2 cellular contexts compared by ENCODE assay signal in genomic region chr19:44280916-44281315, GRCh38.
TF ChIP-seq lines count a peak whose summit lies in the region.

No MANE protein-coding gene starts in this region.

TF ChIP-seq in liver, 16 proteins besides CTCF, POLR2A, EP300 and RAD21 (continued from another document):
- TF ChIP-seq ATF3 (IDR thresholded peaks at IDR 0.05) (no peak), TAF1 (conservative IDR thresholded peaks at IDR 0.05) (no peak), EGR1 (IDR thresholded peaks at IDR 0.05; ENCODE audit: low read depth in 2 of 2) (no peak), REST (IDR thresholded peaks at IDR 0.05) (no peak), JUND (IDR thresholded peaks at IDR 0.05) (no peak), MAX (IDR thresholded peaks at IDR 0.05) (no peak), SP1 (IDR thresholded peaks at IDR 0.05) (no peak), GABPA (IDR thresholded peaks at IDR 0.05 in 1 of 2, conservative IDR thresholded peaks at IDR 0.05 in 1 of 2) (no peak), FOXA2 (IDR thresholded peaks at IDR 0.05) (no peak), ZBTB33 (IDR thresholded peaks at IDR 0.05) (no peak), FOXA1 (IDR thresholded peaks at IDR 0.05) (no peak)

TF ChIP-seq in HepG2, 621 proteins besides CTCF, POLR2A, EP300 and RAD21 (continued from another document):
- TF ChIP-seq ZNF143 (CRISPR knock-in tag; IDR thresholded peaks at IDR 0.05) (no peak), TCF7L2 (IDR thresholded peaks at IDR 0.05; ENCODE audit: low read depth, low read length) (no peak), KIAA2018 (CRISPR knock-in tag; IDR thresholded peaks at IDR 0.05; ENCODE audit: borderline replicate concordance) (no peak), MEIS2 (CRISPR knock-in tag; IDR thresholded peaks at IDR 0.05) (no peak), ZNF317 (CRISPR knock-in tag; IDR thresholded peaks at IDR 0.05) (no peak), FOXA3 (CRISPR knock-in tag; IDR thresholded peaks at IDR 0.05) (no peak), ZNF572 (CRISPR knock-in tag; IDR thresholded peaks at IDR 0.05) (no peak), GATAD2A (CRISPR knock-in tag; IDR thresholded peaks at IDR 0.05) (no peak), ZFP62 (CRISPR knock-in tag; IDR thresholded peaks at IDR 0.05) (no peak), SP140L (CRISPR knock-in tag; IDR thresholded peaks at IDR 0.05; ENCODE audit: borderline replicate concordance) (no peak), ZNF264 (CRISPR knock-in tag; IDR thresholded peaks at IDR 0.05) (no peak), ZBTB21 (CRISPR knock-in tag; IDR thresholded peaks at IDR 0.05) (no peak), NFYB (CRISPR knock-in tag; IDR thresholded peaks at IDR 0.05) (no peak)
